Comparison of ENCODE assay signal across 15 cellular contexts in genomic region chr1:13814131-13814530, GRCh38.
A peak's percentile ranks its signal among the peaks of the same experiment; 100 is the strongest.
DNase-seq lines count a peak whose midpoint lies in the region; ATAC-seq and TF ChIP-seq lines count a peak whose summit lies in the region.
"Had no signal": no experiment of that assay in that cellular context is flagged by ENCODE, and none has a peak within 500 bp of the region (broad histone marks: within the 10 kb centered on the region; RNA-seq: fewer than 3 reads in every experiment).

No MANE protein-coding gene starts in this region.

- ATAC-seq in Right ventricle myocardium superior (ENCODE audit: poor library complexity) (peak; percentile 18), HG03442 (IDR thresholded peaks at IDR 0.05; ENCODE audit: unreplicated experiment) (no peak), upper lobe of left lung (ENCODE audit: low FRiP score in 2 of 2) (no peak), HG03139 (IDR thresholded peaks at IDR 0.05; ENCODE audit: unreplicated experiment) (no peak)
- ATAC-seq in stimulated activated memory B cell treated with anti-CD40 and anti-IgM and Interleukin-4, amounts not matched to agents 10 μg/mL and 1 μg/mL and 100 μg/mL, for 72 hours = no peak

- no peak for TF ChIP-seq POLR2A in upper lobe of left lung (IDR thresholded peaks at IDR 0.05)

- H3K27ac ChIP-seq in right atrium auricular region (no peak overlapping the region), upper lobe of left lung (no peak overlapping the region)
- H3K27ac ChIP-seq: BLaER1, HL-60 had no signal

- H3K9me3 ChIP-seq in right atrium auricular region (no peaks in the 10 kb centered on the region), upper lobe of left lung (no peaks in the 10 kb centered on the region)
- H3K9me3 ChIP-seq: BLaER1 had no signal

- no peak for DNase-seq in Right ventricle myocardium superior
- DNase-seq in right atrium auricular region (ENCODE audit: low spot score) = no peak
- peak; percentile 71 for DNase-seq in chondrocyte (ENCODE audit: low spot score)
- DNase-seq in upper lobe of left lung = no peak
- DNase-seq: DMS153, DMS79, GDM1 had no signal

- no peak for TF ChIP-seq EP300 in upper lobe of left lung (IDR thresholded peaks at IDR 0.05)

- peaks cover 2% of the 10 kb centered on the region for H3K36me3 Mint-ChIP-seq in chondrocyte (ENCODE audit: low read depth)
- peaks cover 32% of the 10 kb centered on the region for H3K36me3 Mint-ChIP-seq in stimulated activated memory B cell treated with anti-CD40 and anti-IgM and Interleukin-4, amounts not matched to agents 10 μg/mL and 1 μg/mL and 100 μg/mL, for 72 hours

- TF ChIP-seq CTCF in right atrium auricular region (IDR thresholded peaks at IDR 0.05) = no peak
- no peak for TF ChIP-seq CTCF in chondrocyte (IDR thresholded peaks at IDR 0.05)
- TF ChIP-seq CTCF in upper lobe of left lung (IDR thresholded peaks at IDR 0.05) = no peak

- no peaks in the 10 kb centered on the region for H3K9me3 Mint-ChIP-seq in chondrocyte (ENCODE audit: low read depth)
- H3K9me3 Mint-ChIP-seq in stimulated activated memory B cell treated with anti-CD40 and anti-IgM and Interleukin-4, amounts not matched to agents 10 μg/mL and 1 μg/mL and 100 μg/mL, for 72 hours = no peaks in the 10 kb centered on the region
- H3K9me3 Mint-ChIP-seq: CD4-positive, alpha-beta memory T cell; GM23338 had no signal

- intact Hi-C loops in Right ventricle myocardium superior (cut with DNase I) = no loop called here

- H3K27me3 ChIP-seq in right atrium auricular region (no peaks in the 10 kb centered on the region), upper lobe of left lung (no peaks in the 10 kb centered on the region)
- H3K27me3 ChIP-seq: BLaER1 had no signal

- H3K27ac Mint-ChIP-seq in chondrocyte (ENCODE audit: unreplicated experiment) = no peak overlapping the region
- peak overlapping the region; percentile 8 for H3K27ac Mint-ChIP-seq in stimulated activated memory B cell treated with anti-CD40 and anti-IgM and Interleukin-4, amounts not matched to agents 10 μg/mL and 1 μg/mL and 100 μg/mL, for 72 hours
- H3K27ac Mint-ChIP-seq: CD14-positive monocyte had no signal

- H3K4me3 Mint-ChIP-seq in chondrocyte (ENCODE audit: unreplicated experiment) = no peak overlapping the region
- no peak overlapping the region for H3K4me3 Mint-ChIP-seq in stimulated activated memory B cell treated with anti-CD40 and anti-IgM and Interleukin-4, amounts not matched to agents 10 μg/mL and 1 μg/mL and 100 μg/mL, for 72 hours
- H3K4me3 Mint-ChIP-seq: CD14-positive monocyte, GM23338 had no signal

- H3K36me3 ChIP-seq in right atrium auricular region (peaks cover 5% of the 10 kb centered on the region), upper lobe of left lung (peaks cover 0 to 17% (median 3%) of the 10 kb centered on the region in 4 donors)

- H3K4me1 ChIP-seq in right atrium auricular region (peaks cover 0 to 5% of the 10 kb centered on the region in 2 donors), upper lobe of left lung (peaks cover 0 to 9% (median 0%) of the 10 kb centered on the region in 4 donors)

- H3K27me3 Mint-ChIP-seq in chondrocyte (ENCODE audit: low read depth) = no peaks in the 10 kb centered on the region
- no peaks in the 10 kb centered on the region for H3K27me3 Mint-ChIP-seq in stimulated activated memory B cell treated with anti-CD40 and anti-IgM and Interleukin-4, amounts not matched to agents 10 μg/mL and 1 μg/mL and 100 μg/mL, for 72 hours
- H3K27me3 Mint-ChIP-seq: CD4-positive, alpha-beta memory T cell had no signal

- H3K4me3 ChIP-seq in right atrium auricular region (no peak overlapping the region), upper lobe of left lung (no peak overlapping the region)
- H3K4me3 ChIP-seq: BLaER1, GM23338 had no signal

- 96% methylated on average over 6 to 7 of the region's 7 CpGs for WGBS in upper lobe of left lung, 2 donors

- H3K4me1 Mint-ChIP-seq in chondrocyte (ENCODE audit: low read depth) = no peaks in the 10 kb centered on the region
- H3K4me1 Mint-ChIP-seq in stimulated activated memory B cell treated with anti-CD40 and anti-IgM and Interleukin-4, amounts not matched to agents 10 μg/mL and 1 μg/mL and 100 μg/mL, for 72 hours = peaks cover 36% of the 10 kb centered on the region
- H3K4me1 Mint-ChIP-seq: GM23338 had no signal
